Comparison of ENCODE assay signal across 16 cellular contexts in the genomic region with DNA sequence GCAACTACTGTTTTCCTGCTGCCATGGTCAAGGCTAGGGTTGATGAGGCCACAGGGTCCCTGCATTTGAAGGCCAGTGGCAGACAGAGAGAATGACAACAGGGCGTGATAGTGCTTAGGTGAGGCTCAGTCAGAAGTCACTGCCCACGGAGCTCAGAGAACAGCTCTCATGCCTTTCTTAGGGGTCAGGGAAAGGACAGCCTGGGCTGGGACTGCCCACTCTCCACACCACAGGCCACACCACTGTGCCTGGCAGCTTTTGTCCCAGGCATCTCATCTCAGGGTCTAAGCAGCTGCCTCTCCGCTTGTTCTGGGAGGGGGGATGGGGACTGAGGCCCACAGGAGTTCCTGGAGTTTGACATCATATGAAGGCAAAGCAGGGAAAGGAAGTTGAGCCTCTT.
DNase-seq lines count a peak whose midpoint lies in the region; ATAC-seq, FAIRE-seq and TF ChIP-seq lines count a peak whose summit lies in the region.
"Had no signal": no experiment of that assay in that cellular context is flagged by ENCODE, and none has a peak within 500 bp of the region (broad histone marks: within the 10 kb centered on the region; RNA-seq: fewer than 3 reads in every experiment).

No MANE protein-coding gene starts in this region.

- H3K4me3 ChIP-seq in suprapubic skin (no peak overlapping the region), WERI-Rb-1 (ENCODE audit: low read depth, low read length) (no peak overlapping the region)
- H3K4me3 ChIP-seq: BLaER1 treated with 17β-estradiol and CSF1 and Interleukin-3, amounts not matched to agents 10 nM and 100 nM; GM23338 had no signal

- no peaks in the 10 kb centered on the region for H3K4me1 ChIP-seq in suprapubic skin

- H3K36me3 ChIP-seq in suprapubic skin (no peaks in the 10 kb centered on the region), WERI-Rb-1 (no peaks in the 10 kb centered on the region)
- H3K36me3 ChIP-seq: BLaER1 treated with 17β-estradiol and CSF1 and Interleukin-3, amounts not matched to agents 10 nM and 100 nM had no signal

- intact Hi-C loops in activated CD4-positive, alpha-beta memory T cell treated with anti-CD3 and anti-CD28 coated beads for 36 hours (cut with micrococcal nuclease): no loop called here

- FAIRE-seq in D721Med (lab: Jason Lieb, UNC): no peak
- FAIRE-seq: GM12892 had no signal

- H3K36me3 Mint-ChIP-seq in activated CD4-positive, alpha-beta memory T cell treated with anti-CD3 and anti-CD28 coated beads, Interleukin-2, amount 10 ng/mL, durations not matched to agents 7 days and 5 days (ENCODE audit: low read depth): no peaks in the 10 kb centered on the region
- H3K36me3 Mint-ChIP-seq in activated CD4-positive, alpha-beta memory T cell treated with anti-CD3 and anti-CD28 coated beads for 36 hours: no peaks in the 10 kb centered on the region

- H3K27ac ChIP-seq in suprapubic skin (no peak overlapping the region), WERI-Rb-1 (no peak overlapping the region)
- H3K27ac ChIP-seq: 22Rv1; BLaER1 treated with 17β-estradiol and CSF1 and Interleukin-3, amounts not matched to agents 10 nM and 100 nM; HL-60 had no signal

- no peak overlapping the region for H3K4me3 Mint-ChIP-seq in activated CD4-positive, alpha-beta memory T cell treated with anti-CD3 and anti-CD28 coated beads, Interleukin-2, amount 10 ng/mL, durations not matched to agents 7 days and 5 days
- no peak overlapping the region for H3K4me3 Mint-ChIP-seq in activated CD4-positive, alpha-beta memory T cell treated with anti-CD3 and anti-CD28 coated beads for 36 hours
- H3K4me3 Mint-ChIP-seq: GM23338, HFFc6 had no signal

- TF ChIP-seq EP300 in suprapubic skin (IDR thresholded peaks at IDR 0.05): no peak

- peaks cover 5% of the 10 kb centered on the region for H3K27me3 ChIP-seq in suprapubic skin
- peaks cover 3% of the 10 kb centered on the region for H3K27me3 ChIP-seq in WERI-Rb-1 (ENCODE audit: insufficient read depth, low read depth, severe bottlenecking)

- H3K9me3 ChIP-seq in suprapubic skin (no peaks in the 10 kb centered on the region), WERI-Rb-1 (ENCODE audit: severe bottlenecking) (no peaks in the 10 kb centered on the region)
- H3K9me3 ChIP-seq: BLaER1 treated with 17β-estradiol and CSF1 and Interleukin-3, amounts not matched to agents 10 nM and 100 nM had no signal

- no peaks in the 10 kb centered on the region for H3K9me3 Mint-ChIP-seq in activated CD4-positive, alpha-beta memory T cell treated with anti-CD3 and anti-CD28 coated beads, Interleukin-2, amount 10 ng/mL, durations not matched to agents 7 days and 5 days
- no peaks in the 10 kb centered on the region for H3K9me3 Mint-ChIP-seq in activated CD4-positive, alpha-beta memory T cell treated with anti-CD3 and anti-CD28 coated beads for 36 hours
- H3K9me3 Mint-ChIP-seq: GM23338 had no signal

- TF ChIP-seq POLR2A in suprapubic skin (IDR thresholded peaks at IDR 0.05): no peak

- ATAC-seq in left lobe of liver (no peak), HG03342 (IDR thresholded peaks at IDR 0.05; ENCODE audit: unreplicated experiment) (no peak)

- WGBS in suprapubic skin: 73% methylated on average over 3 of the region's 3 CpGs

- CTCF ChIA-PET in activated CD4-positive, alpha-beta memory T cell treated with anti-CD3 and anti-CD28 coated beads, Interleukin-2, amount 10 ng/mL, durations not matched to agents 7 days and 5 days (lab: Charles Lee): no interaction called here
- CTCF ChIA-PET in activated CD4-positive, alpha-beta memory T cell treated with anti-CD3 and anti-CD28 coated beads for 36 hours (lab: Charles Lee): no interaction called here

- no peak for TF ChIP-seq CTCF in suprapubic skin (IDR thresholded peaks at IDR 0.05)
- TF ChIP-seq CTCF in D721Med (IDR thresholded peaks at IDR 0.05; ENCODE audit: insufficient read depth, missing control alignments): no peak
- TF ChIP-seq CTCF in WERI-Rb-1 (IDR thresholded peaks at IDR 0.05; ENCODE audit: low read depth, low read length): no peak

- POLR2A ChIA-PET in activated CD4-positive, alpha-beta memory T cell treated with anti-CD3 and anti-CD28 coated beads, Interleukin-2, amount 10 ng/mL, durations not matched to agents 7 days and 5 days (lab: Charles Lee): no interaction called here
- POLR2A ChIA-PET in activated CD4-positive, alpha-beta memory T cell treated with anti-CD3 and anti-CD28 coated beads for 36 hours (lab: Charles Lee): no interaction called here

- peaks cover 6% of the 10 kb centered on the region for H3K27me3 Mint-ChIP-seq in activated CD4-positive, alpha-beta memory T cell treated with anti-CD3 and anti-CD28 coated beads, Interleukin-2, amount 10 ng/mL, durations not matched to agents 7 days and 5 days
- peaks cover 3% of the 10 kb centered on the region for H3K27me3 Mint-ChIP-seq in activated CD4-positive, alpha-beta memory T cell treated with anti-CD3 and anti-CD28 coated beads for 36 hours

- peak; percentile 5 for DNase-seq in activated CD4-positive, alpha-beta memory T cell treated with anti-CD3 and anti-CD28 coated beads, Interleukin-2, amount 10 ng/mL, durations not matched to agents 7 days and 5 days
- DNase-seq in activated CD4-positive, alpha-beta memory T cell treated with anti-CD3 and anti-CD28 coated beads for 36 hours: no peak
- DNase-seq in astrocyte of the hippocampus (ENCODE audit: low read depth, low spot score) (peak; percentile 23), left lobe of liver (ENCODE audit: low spot score) (peak; percentile 12), suprapubic skin (ENCODE audit: low spot score in 2 of 2) (peak; percentile 6 to 34), D721Med (ENCODE audit: insufficient read length, low spot score) (no peak), WERI-Rb-1 (no peak)
- DNase-seq: HFFc6, NCI-H1048, NCI-H146 had no signal

- H3K4me1 Mint-ChIP-seq in activated CD4-positive, alpha-beta memory T cell treated with anti-CD3 and anti-CD28 coated beads, Interleukin-2, amount 10 ng/mL, durations not matched to agents 7 days and 5 days: no peaks in the 10 kb centered on the region
- H3K4me1 Mint-ChIP-seq in activated CD4-positive, alpha-beta memory T cell treated with anti-CD3 and anti-CD28 coated beads for 36 hours (ENCODE audit: low read depth): no peaks in the 10 kb centered on the region

- no peak overlapping the region for H3K27ac Mint-ChIP-seq in activated CD4-positive, alpha-beta memory T cell treated with anti-CD3 and anti-CD28 coated beads, Interleukin-2, amount 10 ng/mL, durations not matched to agents 7 days and 5 days
- H3K27ac Mint-ChIP-seq in activated CD4-positive, alpha-beta memory T cell treated with anti-CD3 and anti-CD28 coated beads for 36 hours: no peak overlapping the region
- H3K27ac Mint-ChIP-seq: GM23338, HFFc6 had no signal

Comparison
In these comparisons a context has a peak if more than half of its experiments do, and no peak if none do; other contexts are left out.
1. DNase-seq: peak in activated CD4-positive, alpha-beta memory T cell treated with anti-CD3 and anti-CD28 coated beads, Interleukin-2, amount 10 ng/mL, durations not matched to agents 7 days and 5 days (single experiment), astrocyte of the hippocampus (single experiment), left lobe of liver (single experiment) and suprapubic skin (2 of 2); none in activated CD4-positive, alpha-beta memory T cell treated with anti-CD3 and anti-CD28 coated beads for 36 hours (single experiment), D721Med (single experiment) and WERI-Rb-1 (single experiment).